ENCODE assay signal across 27 cellular contexts in the genomic region with DNA sequence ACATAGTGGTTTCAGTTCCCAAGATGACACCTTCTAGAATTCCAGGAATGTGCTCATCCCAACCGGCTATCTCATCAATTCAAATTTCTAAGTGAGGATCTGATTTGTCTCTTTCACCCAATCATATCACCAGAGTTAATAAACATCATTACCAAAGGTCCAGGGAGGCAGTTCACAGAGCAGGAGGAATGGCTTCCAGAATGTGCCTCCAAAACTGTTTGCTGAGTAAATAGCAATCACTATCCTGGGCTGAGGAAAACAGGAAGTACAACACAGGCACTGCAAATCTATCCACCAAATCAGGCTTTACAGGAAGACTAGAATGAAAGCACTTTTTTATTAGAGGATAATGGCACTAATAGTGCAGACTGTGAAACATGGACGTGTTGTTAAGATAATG.
A peak's percentile ranks its signal among the peaks of the same experiment; 100 is the strongest.
DNase-seq lines count a peak whose midpoint lies in the region; ATAC-seq and TF ChIP-seq lines count a peak whose summit lies in the region.
"Had no signal": no experiment of that assay in that cellular context is flagged by ENCODE, and none has a peak within 500 bp of the region (broad histone marks: within the 10 kb centered on the region; RNA-seq: fewer than 3 reads in every experiment).

No MANE protein-coding gene starts in this region.

- H3K27ac ChIP-seq in VCaP: peak overlapping the region; percentile 88
- H3K27ac ChIP-seq in right lobe of liver: no peak overlapping the region
- H3K27ac ChIP-seq: body of pancreas, GM23248, heart left ventricle, left lung, ovary, PC-9, right atrium auricular region, SJSA1 had no signal

- H3K27me3 ChIP-seq in Caco-2 (replicated peaks; ENCODE audit: control insufficient read depth, insufficient read depth, low read length) (no peaks in the 10 kb centered on the region), right lobe of liver (no peaks in the 10 kb centered on the region)
- H3K27me3 ChIP-seq: body of pancreas, heart left ventricle, left lung, ovary, right atrium auricular region, SJSA1 had no signal

- CTCF ChIA-PET in Caco-2 (lab: Charles Lee): no interaction called here

- POLR2A ChIA-PET in Caco-2 (lab: Charles Lee): no interaction called here

- intact Hi-C loops in Caco-2 (cut with micrococcal nuclease; ENCODE audit: unreplicated experiment) (no loop called here), right lobe of liver (cut with DNase I) (no loop called here)

- 42% methylated on average over 2 of the region's 2 CpGs for WGBS in right lobe of liver (ENCODE audit: insufficient coverage, low coverage, low lambda C conversion rate, missing lambda C conversion rate)

- peaks cover 26% of the 10 kb centered on the region for H3K36me3 Mint-ChIP-seq in Caco-2 (ENCODE audit: insufficient read depth, unreplicated experiment)

- H3K36me3 ChIP-seq in Caco-2 (ENCODE audit: control insufficient read depth, insufficient read depth, low read length) (no peaks in the 10 kb centered on the region), right lobe of liver (no peaks in the 10 kb centered on the region)
- H3K36me3 ChIP-seq: heart left ventricle, left lung, ovary, right atrium auricular region, SJSA1 had no signal

- no TSS peak for BruUV-seq in Caco-2 (replicated peaks; lab: Mats Ljungman, UMichigan)

- ATAC-seq in right lobe of liver (peak; percentile 17 to 58 (median 48)), HG03280 (IDR thresholded peaks at IDR 0.05; ENCODE audit: unreplicated experiment) (no peak), HG02852 (IDR thresholded peaks at IDR 0.05; ENCODE audit: unreplicated experiment) (no peak)
- ATAC-seq: body of pancreas; heart left ventricle; left lung; stimulated activated naive CD8-positive, alpha-beta T cell treated with anti-CD3 and anti-CD28 coated beads, Interleukin-15, Interleukin-2, amounts not matched to agents 100 U/mL and 50 U/mL, for 24 hours had no signal

- no peak for TF ChIP-seq POLR2A in right lobe of liver (IDR thresholded peaks at IDR 0.05)

- H3K4me1 Mint-ChIP-seq in Caco-2 (ENCODE audit: low read depth, unreplicated experiment): peaks cover 59% of the 10 kb centered on the region

- TF ChIP-seq CTCF in Caco-2 (IDR thresholded peaks at IDR 0.05; ENCODE audit: insufficient read depth in 1 of 2, low read depth in 1 of 2, low read length in 1 of 2, severe bottlenecking in 1 of 2, unreplicated experiment in 1 of 2) (no peak), LNCaP clone FGC (IDR thresholded peaks at IDR 0.05; ENCODE audit: control insufficient read depth, extremely low read depth, insufficient read depth) (no peak), VCaP (conservative IDR thresholded peaks at IDR 0.05) (no peak), right lobe of liver (IDR thresholded peaks at IDR 0.05) (no peak)

- DNase-seq in Caco-2 (no peak), LNCaP clone FGC (ENCODE audit: low read depth) (peak; percentile 86), right lobe of liver (no peak), GOT3 (lab: John Stamatoyannopoulos, UW) (no peak), SKM-1 treated with dmso at 0.1 percent for 144 hours (lab: John Stamatoyannopoulos, UW; ENCODE audit: unreplicated experiment) (no peak)
- DNase-seq: activated CD4-positive, alpha-beta T cell treated with anti-CD3 and anti-CD28 coated beads for 48 hours; activated naive CD4-positive, alpha-beta T cell; activated T-cell treated with anti-CD3 and anti-CD28 coated beads, Interleukin-2, amount 50 U/mL, for 24 hours; body of pancreas; C1 segment of cervical spinal cord; GM23248; heart left ventricle; Kasumi-1; left lung; NCI-H1048; NCI-H1694 treated with DMSO at 0.1 percent for 48 hours; ovary; PC-9; stimulated activated CD4-positive, alpha-beta T cell treated with anti-CD3 and anti-CD28 coated beads, Interleukin-12 subunit alpha, Interleukin-12 subunit beta, amount 100 ng/mL, for 4 hours; stimulated activated CD4-positive, alpha-beta T cell treated with anti-CD3 and anti-CD28 coated beads, Interleukin-4, amount 100 ng/mL, for 24 hours; stimulated activated naive CD8-positive, alpha-beta T cell treated with anti-CD3 and anti-CD28 coated beads, Interleukin-15, Interleukin-2, amounts not matched to agents 100 U/mL and 50 U/mL, for 24 hours had no signal

- peaks cover 62% of the 10 kb centered on the region for H3K4me1 ChIP-seq in Caco-2
- peaks cover 0 to 6% (median 0%) of the 10 kb centered on the region in 4 donors for H3K4me1 ChIP-seq in right lobe of liver
- H3K4me1 ChIP-seq: right atrium auricular region had no signal

- H3K27me3 Mint-ChIP-seq in Caco-2 (ENCODE audit: insufficient read depth, unreplicated experiment): no peaks in the 10 kb centered on the region
- H3K27me3 Mint-ChIP-seq: activated T-cell treated with anti-CD3 and anti-CD28 coated beads, Interleukin-2, amount 50 U/mL, for 24 hours had no signal

- peak overlapping the region; percentile 36 for H3K4me3 Mint-ChIP-seq in Caco-2 (ENCODE audit: unreplicated experiment)
- H3K4me3 Mint-ChIP-seq: activated T-cell treated with anti-CD3 and anti-CD28 coated beads, Interleukin-2, amount 50 U/mL, for 24 hours; nephron had no signal

- peak overlapping the region; percentile 83 for H3K27ac Mint-ChIP-seq in Caco-2 (ENCODE audit: unreplicated experiment)
- H3K27ac Mint-ChIP-seq: activated T-cell treated with anti-CD3 and anti-CD28 coated beads, Interleukin-2, amount 50 U/mL, for 24 hours had no signal

- H3K9me3 Mint-ChIP-seq in Caco-2 (ENCODE audit: unreplicated experiment): peaks cover 14% of the 10 kb centered on the region

- H3K9me3 ChIP-seq in Caco-2: peaks cover 6% of the 10 kb centered on the region; the same call in 1 of the 2 replicates
- H3K9me3 ChIP-seq in right lobe of liver: no peaks in the 10 kb centered on the region
- H3K9me3 ChIP-seq: SJSA1 had no signal

- no peak overlapping the region for H3K4me3 ChIP-seq in Caco-2 (ENCODE audit: low read depth, low read length)
- H3K4me3 ChIP-seq in LNCaP clone FGC (ENCODE audit: low read depth, low read length): no peak overlapping the region
- no peak overlapping the region for H3K4me3 ChIP-seq in right lobe of liver
- H3K4me3 ChIP-seq: body of pancreas, GM23248, heart left ventricle, left lung, ovary, PC-9, right atrium auricular region, SJSA1 had no signal

Comparison
In these comparisons a context has a peak if more than half of its experiments do, and no peak if none do; other contexts are left out.
1. ATAC-seq: peak in right lobe of liver (4 of 4); none in HG03280 (single experiment) and HG02852 (single experiment).